Comparison of ENCODE assay signal across 22 cellular contexts in genomic region chr5:74521401-74521800, GRCh38.
"Had no signal": no experiment of that assay in that cellular context is flagged by ENCODE, and none has a peak within 500 bp of the region (broad histone marks: within the 10 kb centered on the region; RNA-seq: fewer than 3 reads in every experiment).

No MANE protein-coding gene starts in this region.

- ATAC-seq: esophagus mucosa; heart right ventricle; left lobe of liver; natural killer cell; stimulated activated naive B cell treated with anti-CD40 and anti-IgM and Interleukin-4, amounts not matched to agents 10 μg/mL and 1 μg/mL and 100 μg/mL, for 72 hours; stimulated activated naive CD8-positive, alpha-beta T cell treated with anti-CD3 and anti-CD28 coated beads, Interleukin-15, amount 100 ng/mL, for 72 hours had no signal

- H3K27ac ChIP-seq: heart right ventricle, pancreas, prostate gland, right lobe of liver, thoracic aorta, transverse colon had no signal

- H3K4me3 Mint-ChIP-seq: natural killer cell; stimulated activated naive B cell treated with anti-CD40 and anti-IgM and Interleukin-4, amounts not matched to agents 10 μg/mL and 1 μg/mL and 100 μg/mL, for 72 hours; stimulated activated naive CD8-positive, alpha-beta T cell treated with anti-CD3 and anti-CD28 coated beads, Interleukin-15, amount 100 ng/mL, for 72 hours had no signal

- H3K9me3 ChIP-seq: pancreas, prostate gland, right lobe of liver, thoracic aorta, transverse colon had no signal

- H3K4me1 Mint-ChIP-seq: natural killer cell; stimulated activated naive CD8-positive, alpha-beta T cell treated with anti-CD3 and anti-CD28 coated beads, Interleukin-15, amount 100 ng/mL, for 72 hours had no signal

- H3K27me3 ChIP-seq: dorsolateral prefrontal cortex, heart right ventricle, pancreas, right lobe of liver, transverse colon had no signal

- H3K27ac Mint-ChIP-seq: natural killer cell; stimulated activated naive B cell treated with anti-CD40 and anti-IgM and Interleukin-4, amounts not matched to agents 10 μg/mL and 1 μg/mL and 100 μg/mL, for 72 hours; stimulated activated naive CD8-positive, alpha-beta T cell treated with anti-CD3 and anti-CD28 coated beads, Interleukin-15, amount 100 ng/mL, for 72 hours had no signal

- H3K4me3 ChIP-seq: dorsolateral prefrontal cortex, heart right ventricle, pancreas, prostate gland, right lobe of liver, thoracic aorta, transverse colon had no signal

- H3K4me1 ChIP-seq: pancreas, prostate gland, right lobe of liver, transverse colon had no signal

- H3K36me3 ChIP-seq: heart right ventricle, pancreas, prostate gland, right lobe of liver, thoracic aorta, transverse colon had no signal

- DNase-seq: cortex of kidney; dorsolateral prefrontal cortex; effector CD8-positive, alpha-beta T cell; heart right ventricle; hypothalamus; islet precursor cell; mammary epithelial cell; natural killer cell; occipital lobe; pancreas; retina; right lobe of liver; stimulated activated CD4-positive, alpha-beta T cell treated with anti-CD3 and anti-CD28 coated beads, Interleukin-15, amount 100 ng/mL, for 24 hours; stimulated activated CD4-positive, alpha-beta T cell treated with anti-CD3 and anti-CD28 coated beads, Interleukin-1b, Interleukin-23, amount 100 ng/mL, for 48 hours; stimulated activated CD4-positive, alpha-beta T cell treated with anti-CD3 and anti-CD28 coated beads, Interleukin-4, amount 100 ng/mL, for 4 hours; stimulated activated naive B cell treated with anti-CD40 and anti-IgM and Interleukin-4, amounts not matched to agents 10 μg/mL and 1 μg/mL and 100 μg/mL, for 72 hours; stimulated activated naive CD8-positive, alpha-beta T cell treated with anti-CD3 and anti-CD28 coated beads, Interleukin-15, amount 100 ng/mL, for 72 hours; transverse colon had no signal
